In the genomic region with DNA sequence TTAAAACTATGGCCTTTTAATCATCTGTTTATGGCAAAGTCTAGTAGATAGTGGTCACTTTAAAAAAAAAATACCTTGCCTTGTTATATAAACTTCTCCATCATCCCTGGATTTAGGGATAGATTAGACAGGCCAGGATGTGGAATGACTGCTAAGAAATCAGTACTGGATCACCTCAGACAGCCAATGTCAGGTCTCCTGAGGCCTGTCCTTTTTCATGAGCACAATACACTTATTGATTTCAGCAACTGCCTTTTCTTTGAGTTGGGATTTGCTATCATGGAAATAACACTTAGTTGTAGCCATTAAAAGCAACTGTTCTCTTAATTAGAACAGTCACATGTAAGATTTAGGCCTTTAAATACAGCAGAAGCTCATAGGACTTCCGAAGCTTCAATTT, we compare ENCODE assay signal across 24 cellular contexts.
"Had no signal": no experiment of that assay in that cellular context is flagged by ENCODE, and none has a peak within 500 bp of the region (broad histone marks: within the 10 kb centered on the region; RNA-seq: fewer than 3 reads in every experiment).

No MANE protein-coding gene starts in this region.

- H3K9me3 ChIP-seq: SJCRH30 had no signal

- DNase-seq: activated CD4-positive, alpha-beta memory T cell treated with anti-CD3 and anti-CD28 coated beads, Interleukin-2, amount 10 ng/mL, durations not matched to agents 7 days and 5 days; activated CD4-positive, alpha-beta T cell treated with anti-CD3 and anti-CD28 coated beads for 36 hours; activated CD4-positive, alpha-beta T cell treated with anti-CD3 and anti-CD28 coated beads, Interleukin-2, amount 50 U/mL, for 1 hour; activated gamma-delta T cell; activated naive CD4-positive, alpha-beta T cell treated with anti-CD3 and anti-CD28 coated beads for 36 hours; activated T-cell treated with anti-CD3 and anti-CD28 coated beads for 4 hours; activated T-cell treated with anti-CD3 and anti-CD28 coated beads, Interleukin-2, amount 50 U/mL, for 48 hours; amygdala; brain microvascular endothelial cell; cerebellar nuclear complex; NCI-H1092 treated with DMSO at 0.1 percent for 48 hours; NCI-H1436; NCI-H1694 treated with DMSO at 0.1 percent for 48 hours; NCI-H2029 treated with DMSO at 0.1 percent for 48 hours; NCI-H446; NCI-H524; Peyer's patch; Right ventricle myocardium superior; SJCRH30; WERI-Rb-1 had no signal

- ATAC-seq: activated CD4-positive, alpha-beta T cell treated with anti-CD3 and anti-CD28 coated beads for 36 hours; activated T-helper 17 cell treated with anti-CD3 and anti-CD28 coated beads, Interleukin-2, amount 50 U/mL, for 72 hours had no signal

- H3K4me3 ChIP-seq: cardiac muscle cell, Peyer's patch, SJCRH30 had no signal

- H3K4me1 ChIP-seq: Peyer's patch, SJCRH30 had no signal

- H3K36me3 ChIP-seq: brain microvascular endothelial cell, cardiac muscle cell, Peyer's patch, WERI-Rb-1 had no signal

- H3K4me2 ChIP-seq: KMS-11 had no signal

- H3K27ac ChIP-seq: brain microvascular endothelial cell, cardiac muscle cell, KMS-11, Peyer's patch, RWPE1, SJCRH30, WERI-Rb-1 had no signal

- H3K9ac ChIP-seq: KMS-11 had no signal

- H3K27me3 ChIP-seq: brain microvascular endothelial cell, cardiac muscle cell, Peyer's patch, SJCRH30 had no signal
